ENCODE assay signal across 32 cellular contexts in the genomic region with DNA sequence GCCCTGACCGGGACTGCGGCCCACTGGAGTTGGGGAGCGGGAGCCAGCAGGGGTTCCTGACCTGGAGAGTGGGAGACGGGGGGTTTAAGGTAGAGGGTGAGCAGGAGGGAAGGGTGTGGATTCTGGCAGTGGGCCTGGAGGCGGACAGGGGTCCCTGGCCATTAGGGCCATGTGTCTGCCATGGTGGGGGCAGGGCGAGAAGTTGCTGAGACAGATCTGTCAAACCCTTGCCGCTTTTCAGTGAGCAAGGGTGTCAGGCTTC. TPM values are rescaled to one million over a fixed set of nuclear protein-coding genes. Genes with fewer than 3 reads are reported as not detected.
"Had no signal": no experiment of that assay in that cellular context is flagged by ENCODE, and none has a peak within 500 bp of the region (broad histone marks: within the 10 kb centered on the region; RNA-seq: fewer than 3 reads in every experiment).

No MANE protein-coding gene starts in this region.

- H3K4me1 Mint-ChIP-seq: nephron had no signal

- H3K9ac ChIP-seq: neural progenitor cell had no signal

- H3K27me3 Mint-ChIP-seq: naive B cell had no signal

- H3K4me3 ChIP-seq: coronary artery, esophagus muscularis mucosa, gastroesophageal sphincter, heart left ventricle, hepatocyte, left ventricle myocardium inferior, lower lobe of right lung, mucosa of descending colon, neural progenitor cell, prostate gland, right atrium auricular region, sigmoid colon, suprapubic skin, transverse colon, upper lobe of right lung, uterus had no signal

- H3K27ac Mint-ChIP-seq: memory B cell; mesothelial cell of epicardium; nephron; neural progenitor cell; stimulated activated effector memory CD8-positive, alpha-beta T cell treated with anti-CD3 and anti-CD28 coated beads, Interleukin-12 subunit alpha, Interleukin-12 subunit beta, amount 100 ng/mL, for 72 hours had no signal

- H3K36me3 Mint-ChIP-seq: memory B cell, mesothelial cell of epicardium, naive B cell, neural progenitor cell had no signal

- H2AFZ ChIP-seq: hepatocyte, neural progenitor cell had no signal

- H3K27me3 ChIP-seq: esophagus muscularis mucosa, foreskin keratinocyte, gastroesophageal sphincter, heart left ventricle, hepatocyte, neural progenitor cell, right atrium auricular region, sigmoid colon, suprapubic skin, transverse colon, upper lobe of right lung, uterus had no signal

- H3K9me3 ChIP-seq: esophagus muscularis mucosa, gastroesophageal sphincter, heart left ventricle, left ventricle myocardium inferior, lower lobe of right lung, mucosa of descending colon, prostate gland, right atrium auricular region, sigmoid colon, suprapubic skin, transverse colon, upper lobe of right lung, uterus had no signal

- H3K79me2 ChIP-seq: hepatocyte had no signal

- H3K36me3 ChIP-seq: esophagus muscularis mucosa, gastroesophageal sphincter, heart left ventricle, left ventricle myocardium inferior, lower lobe of right lung, neural progenitor cell, prostate gland, right atrium auricular region, sigmoid colon, suprapubic skin, transverse colon, upper lobe of right lung, uterus had no signal

- H3K27ac ChIP-seq: coronary artery, esophagus muscularis mucosa, foreskin keratinocyte, gastroesophageal sphincter, heart left ventricle, hepatocyte, left ventricle myocardium inferior, lower lobe of right lung, neural progenitor cell, prostate gland, right atrium auricular region, sigmoid colon, suprapubic skin, transverse colon, upper lobe of right lung, uterus had no signal

- H3K4me3 Mint-ChIP-seq: memory B cell; mesothelial cell of epicardium; nephron; neural progenitor cell; stimulated activated effector memory CD8-positive, alpha-beta T cell treated with anti-CD3 and anti-CD28 coated beads, Interleukin-12 subunit alpha, Interleukin-12 subunit beta, amount 100 ng/mL, for 72 hours had no signal

- H3K4me2 ChIP-seq: hepatocyte, neural progenitor cell had no signal

- H3K4me1 ChIP-seq: foreskin keratinocyte, lower lobe of right lung, prostate gland, suprapubic skin, transverse colon, uterus had no signal

- H3K9me3 Mint-ChIP-seq: mesothelial cell of epicardium; nephron; neural progenitor cell; stimulated activated effector memory CD8-positive, alpha-beta T cell treated with anti-CD3 and anti-CD28 coated beads, Interleukin-12 subunit alpha, Interleukin-12 subunit beta, amount 100 ng/mL, for 72 hours had no signal

- DNase-seq: effector memory CD4-positive, alpha-beta T cell; foreskin keratinocyte; naive B cell had no signal

RNA-seq across cellular contexts. Expression of a gene that starts 38.1 kb away (rescaled TPM):
- total RNA-seq: dermis blood vessel endothelial cell, endothelial cell of umbilical vein, epithelial cell of proximal tubule, esophagus muscularis mucosa, fibroblast of lung, foreskin keratinocyte, gastroesophageal sphincter, heart left ventricle, hepatocyte, kidney epithelial cell, left colon, left ventricle myocardium inferior, lower lobe of right lung, mesothelial cell of epicardium, mucosa of descending colon, osteocyte, right atrium auricular region, sigmoid colon, skeletal muscle tissue, suprapubic skin, transverse colon, upper lobe of right lung, uterus had no signal
- polyA plus RNA-seq: endothelial cell of umbilical vein, fibroblast of lung, foreskin keratinocyte, heart left ventricle, hepatocyte, sigmoid colon, thymus had no signal

RNA-seq across cellular contexts. Expression of a gene that starts 55.4 kb away (rescaled TPM):
- total RNA-seq: dermis blood vessel endothelial cell, endothelial cell of umbilical vein, epithelial cell of proximal tubule, esophagus muscularis mucosa, fibroblast of lung, foreskin keratinocyte, gastroesophageal sphincter, heart left ventricle, hepatocyte, kidney epithelial cell, left colon, left ventricle myocardium inferior, lower lobe of right lung, mesothelial cell of epicardium, mucosa of descending colon, osteocyte, right atrium auricular region, sigmoid colon, skeletal muscle tissue, suprapubic skin, transverse colon, upper lobe of right lung, uterus had no signal
- polyA plus RNA-seq: endothelial cell of umbilical vein, fibroblast of lung, foreskin keratinocyte, heart left ventricle had no signal
